Comparison of ENCODE assay signal across 11 cellular contexts in the genomic region with DNA sequence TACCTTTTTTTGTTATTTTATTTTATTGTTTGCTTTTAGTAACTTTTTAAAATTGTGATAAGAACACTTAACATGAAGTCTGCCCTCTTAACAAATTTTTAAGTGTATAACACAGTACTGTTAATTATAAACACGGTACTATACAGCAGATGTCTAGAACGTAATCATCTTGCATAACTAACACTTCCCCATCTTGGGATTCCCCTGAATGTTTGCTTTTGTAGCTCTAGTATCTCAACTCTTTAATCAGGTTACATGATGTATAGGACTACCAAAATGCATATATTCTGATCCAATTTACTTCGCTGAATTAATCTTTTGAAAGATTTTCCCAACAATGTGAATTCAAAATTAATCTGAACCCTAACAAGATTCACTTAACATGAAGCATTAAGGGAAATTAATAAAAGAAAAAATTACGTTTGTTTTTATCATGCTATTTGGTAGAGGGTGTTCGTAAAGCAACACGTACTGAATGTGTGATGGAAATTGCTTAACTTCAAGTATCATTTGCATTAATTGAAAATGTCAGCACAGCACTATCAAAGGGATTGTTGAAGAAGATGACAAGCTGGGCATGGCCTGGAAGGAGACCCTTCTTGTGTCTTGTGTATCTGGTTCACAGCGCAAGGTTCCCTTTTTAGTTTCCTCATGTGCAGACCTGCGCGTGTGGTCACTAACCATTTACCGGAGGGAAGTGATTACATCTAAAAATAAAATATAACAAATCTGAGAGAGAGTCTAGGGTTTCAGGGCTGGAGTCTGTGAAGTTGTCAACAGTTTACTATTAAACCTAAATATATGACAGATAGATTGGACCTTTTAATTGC. TPM values are rescaled to one million over a fixed set of nuclear protein-coding genes. Genes with fewer than 3 reads are reported as not detected.
DNase-seq lines count a peak whose midpoint lies in the region; ATAC-seq and TF ChIP-seq lines count a peak whose summit lies in the region.
"Had no signal": no experiment of that assay in that cellular context is flagged by ENCODE, and none has a peak within 500 bp of the region (broad histone marks: within the 10 kb centered on the region; RNA-seq: fewer than 3 reads in every experiment).

No MANE protein-coding gene starts in this region.

- no peak for DNase-seq in activated naive CD4-positive, alpha-beta T cell (lab: John Stamatoyannopoulos, UW)
- no peak for DNase-seq in gastrocnemius medialis
- no peak for DNase-seq in NCI-H1092 (lab: John Stamatoyannopoulos, UW)
- DNase-seq in MG63, result no peak
- DNase-seq: activated T-cell treated with anti-CD3 and anti-CD28 coated beads for 4 hours, SHP77 had no signal

- peak; percentile 90 for ATAC-seq in GM18867 (IDR thresholded peaks at IDR 0.05; ENCODE audit: unreplicated experiment)
- ATAC-seq in GM21619 (IDR thresholded peaks at IDR 0.05; ENCODE audit: unreplicated experiment), result peak; percentile 82
- peak; percentile 81 for ATAC-seq in HG03378 (IDR thresholded peaks at IDR 0.05; ENCODE audit: unreplicated experiment)
- ATAC-seq in esophagus mucosa, result peak; percentile 50
- no peak for ATAC-seq in gastrocnemius medialis
- ATAC-seq: natural killer cell treated with Interleukin-12 subunit alpha and Interleukin-12 subunit beta and Interleukin-15 and Interleukin-18, amount 100 ng/mL, for 72 hours had no signal

- H3K9me3 ChIP-seq in gastrocnemius medialis, result no peaks in the 10 kb centered on the region
- H3K9me3 ChIP-seq in MG63, result no peaks in the 10 kb centered on the region

- H3K4me1 ChIP-seq in gastrocnemius medialis, result no peaks in the 10 kb centered on the region

- intact Hi-C loops in gastrocnemius medialis (cut with DNase I; ENCODE audit: low total_unique reads), result no loop called here

- TF ChIP-seq CTCF in gastrocnemius medialis (IDR thresholded peaks at IDR 0.05 in 4 of 5, conservative IDR thresholded peaks at IDR 0.05 in 1 of 5), result no peak

- in situ Hi-C loops in gastrocnemius medialis (cut with MboI; ENCODE audit: low sequenced_read_pairs in 4 of 4), result no loop called here

- H3K27ac ChIP-seq in gastrocnemius medialis, result no peak overlapping the region

- no peak for TF ChIP-seq POLR2A in gastrocnemius medialis (IDR thresholded peaks at IDR 0.05)

- H3K4me3 ChIP-seq in gastrocnemius medialis (no peak overlapping the region), MG63 (no peak overlapping the region)

- H3K27me3 ChIP-seq in gastrocnemius medialis, result no peaks in the 10 kb centered on the region
- no peaks in the 10 kb centered on the region for H3K27me3 ChIP-seq in MG63

- no peaks in the 10 kb centered on the region for H3K36me3 ChIP-seq in gastrocnemius medialis
- no peaks in the 10 kb centered on the region for H3K36me3 ChIP-seq in MG63

RNA-seq across cellular contexts. Expression of a gene that starts 15.2 kb away (rescaled TPM):
- total RNA-seq in esophagus mucosa (0.04 TPM), gastrocnemius medialis (under 1 TPM; 0.05 to 0.65 (median 0.14) TPM)
- total RNA-seq in MG63 (2014; rRNA removed; shearing (Covaris generic); ENCODE audit: low replicate concordance), result not detected in 2 replicates

Comparison
In these comparisons a context has a peak if more than half of its experiments do, and no peak if none do; other contexts are left out.
1. ATAC-seq: peak in GM18867 (single experiment), GM21619 (single experiment), HG03378 (single experiment) and esophagus mucosa (single experiment); none in gastrocnemius medialis (0 of 2).